Comparison of ENCODE assay signal across 8 cellular contexts in the genomic region with DNA sequence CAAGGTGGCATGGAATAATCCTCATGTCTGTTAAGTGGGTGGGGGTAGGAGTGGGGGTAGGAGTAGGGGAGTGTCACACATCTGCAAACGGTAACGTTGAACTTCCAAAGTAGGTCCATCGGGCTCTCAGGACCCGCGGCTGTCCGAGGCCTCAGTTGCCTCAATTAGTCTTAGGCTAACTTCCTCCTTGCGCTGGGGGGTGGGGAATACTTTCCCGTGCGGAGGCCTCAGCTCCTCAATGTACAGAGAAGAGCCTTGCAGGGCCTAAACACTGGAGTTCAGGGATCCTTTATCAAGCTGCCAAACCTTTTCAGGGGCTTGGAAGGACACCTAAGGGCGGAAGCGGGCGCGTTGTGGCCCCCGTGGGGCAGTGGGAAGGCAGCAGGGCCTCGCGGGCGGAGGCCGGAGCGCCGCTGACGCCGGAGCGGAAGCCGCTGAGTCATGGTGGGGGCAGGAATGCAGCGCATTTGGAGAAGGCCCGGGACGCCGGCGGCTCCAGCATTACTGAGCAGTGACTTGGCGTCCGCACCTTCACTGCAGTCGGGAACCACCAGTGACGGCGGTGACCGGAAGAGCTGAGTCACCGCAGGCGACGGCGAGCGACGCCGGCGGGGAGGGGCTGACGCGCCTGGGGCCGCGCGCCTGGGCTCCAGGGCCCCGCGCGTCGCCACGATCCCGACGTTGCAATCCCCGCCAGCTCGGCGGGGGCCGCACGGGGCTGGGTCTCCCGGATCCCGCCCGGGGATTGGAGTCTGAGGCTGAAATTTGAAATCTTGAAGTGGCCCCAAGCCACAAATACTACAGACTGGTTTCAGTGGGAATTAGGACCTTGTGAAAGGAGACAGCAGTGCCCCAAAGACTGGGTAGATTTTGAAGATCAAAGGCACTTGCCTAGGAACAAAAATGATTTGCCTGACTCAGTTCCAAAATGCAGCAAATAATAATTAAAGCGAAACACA. TPM values are rescaled to one million over a fixed set of nuclear protein-coding genes. Genes with fewer than 3 reads are reported as not detected.
DNase-seq lines count a peak whose midpoint lies in the region; ATAC-seq and TF ChIP-seq lines count a peak whose summit lies in the region.

No MANE protein-coding gene starts in this region.

- DNase-seq in DMS153 (lab: John Stamatoyannopoulos, UW) (peak; percentile 90), IMR-90 (peak; percentile 98), OCI-LY7 (ENCODE audit: low spot score) (peak; percentile 75), activated T-cell treated with anti-CD3 and anti-CD28 coated beads for 24 hours (ENCODE audit: low read depth) (peak; percentile 76), epithelial cell of prostate (ENCODE audit: low read depth, low spot score) (peak; percentile 94), mucosa of descending colon (peak; percentile 94 to 97 (median 94))
- DNase-seq in stimulated activated CD8-positive, alpha-beta memory T cell treated with anti-CD3 and anti-CD28 coated beads, Interleukin-2, amount 100 ng/mL, for 48 hours (ENCODE audit: low read depth in 2 of 2), result peak; percentile 78 to 82

- POLR2A ChIA-PET in IMR-90 (lab: Charles Lee; ENCODE audit: unreplicated experiment) (interaction anchor here (0.6 to 1.0 kb wide), 3 partner anchors 10 to 101 kb away, joined by 3 to 8 read pairs (median 5); no protein-coding TSS in a partner anchor), OCI-LY7 (lab: Charles Lee) (interaction anchor here (0.5 to 1.7 kb wide), 14 partner anchors 10 to 405 kb away, joined by 3 to 6 read pairs (median 4); no protein-coding TSS in a partner anchor)

- peaks cover 5 to 20% of the 10 kb centered on the region in 2 experiments; a peak in 1 of 4 replicates for H3K79me1 ChIP-seq in IMR-90 (ENCODE audit: low read depth in 1 of 2, low read length in 2 of 2)

- H4K8ac ChIP-seq in IMR-90 (ENCODE audit: low read depth in 2 of 2, low read length in 2 of 2), result peak overlapping the region; percentile 98 to 100

- peak overlapping the region; percentile 100 for H3K4ac ChIP-seq in IMR-90 (ENCODE audit: low read depth, low read length)

- BruUV-seq in IMR-90 (replicated peaks; lab: Mats Ljungman, UMichigan) (TSS peak; percentile 98), OCI-LY7 (replicated peaks; lab: Mats Ljungman, UMichigan) (TSS peak; percentile 94)

- H4K5ac ChIP-seq in IMR-90 (ENCODE audit: low read depth, low read length), result peak overlapping the region; percentile 99

- H3K4me3 ChIP-seq in IMR-90 (ENCODE audit: insufficient read depth, low read depth, low read length), result peak overlapping the region; percentile 38
- H3K4me3 ChIP-seq in OCI-LY7 (ENCODE audit: low read depth, low read length, poor library complexity, severe bottlenecking), result peak overlapping the region; percentile 65
- peak overlapping the region; percentile 11 for H3K4me3 ChIP-seq in mucosa of descending colon

- no peaks in the 10 kb centered on the region for H4K20me1 ChIP-seq in IMR-90 (ENCODE audit: insufficient read depth, low read length)
- H4K20me1 ChIP-seq in OCI-LY7 (ENCODE audit: insufficient read depth, low read length), result no peaks in the 10 kb centered on the region

- peak overlapping the region; percentile 96 for H2AK9ac ChIP-seq in IMR-90 (replicated peaks; ENCODE audit: low read depth, low read length, poor library complexity)

- intact Hi-C loops in IMR-90 (cut with micrococcal nuclease), result loop anchor here (1.0 kb wide), 1 partner anchor 50 kb away; a partner anchor contains a TSS
- intact Hi-C loops in OCI-LY7 (cut with micrococcal nuclease; ENCODE audit: unreplicated experiment), result loop anchor here (1.0 kb wide), 1 partner anchor 20 kb away; a partner anchor contains a TSS
- intact Hi-C loops in mucosa of descending colon (cut with DNase I, micrococcal nuclease), result no loop called here

- H2AFZ ChIP-seq in IMR-90 (replicated peaks; ENCODE audit: low read length, poor library complexity) (peak overlapping the region; percentile 97), OCI-LY7 (ENCODE audit: low read length) (peak overlapping the region; percentile 83)

- TF ChIP-seq CTCF in IMR-90 (conservative IDR thresholded peaks at IDR 0.05; ENCODE audit: low read depth, low read length), result 0 out of 2 replicates have a peak, but pooled peaks have one; percentile 22
- TF ChIP-seq CTCF in OCI-LY7 (conservative IDR thresholded peaks at IDR 0.05; ENCODE audit: low read length), result no peak
- TF ChIP-seq CTCF in mucosa of descending colon (IDR thresholded peaks at IDR 0.05), result no peak

- CTCF ChIA-PET in IMR-90 (lab: Yijun Ruan, JAX), result no interaction called here
- CTCF ChIA-PET in OCI-LY7 (lab: Charles Lee; ENCODE audit: unreplicated experiment), result no interaction called here

- H2BK120ac ChIP-seq in IMR-90 (ENCODE audit: low read depth, low read length), result peak overlapping the region; percentile 99

- TF ChIP-seq POLR2A in IMR-90 (IDR thresholded peaks at IDR 0.05; ENCODE audit: low read depth, low read length), result peak; percentile 72

- H3K23ac ChIP-seq in IMR-90 (ENCODE audit: low read depth, low read length), result peak overlapping the region; percentile 99

- H2BK5ac ChIP-seq in IMR-90 (ENCODE audit: low read depth, low read length, poor library complexity, severe bottlenecking), result peak overlapping the region; percentile 95

- H3K79me2 ChIP-seq in OCI-LY7 (ENCODE audit: insufficient read depth, low read depth, low read length), result no peaks in the 10 kb centered on the region

- ATAC-seq in GM21576 (IDR thresholded peaks at IDR 0.05; ENCODE audit: unreplicated experiment) (peak; percentile 90), IMR-90 (ENCODE audit: low read depth) (peak; percentile 96), mucosa of descending colon (peak; percentile 99)

- peak overlapping the region; percentile 98 for H3K56ac ChIP-seq in IMR-90 (ENCODE audit: extremely low read depth, insufficient read depth, low read length)

- H3K9me2 ChIP-seq in OCI-LY7 (ENCODE audit: insufficient read depth, low read length), result no peaks in the 10 kb centered on the region

- peaks cover 13% of the 10 kb centered on the region; the same call in 1 of the 2 replicates for H3K9me1 ChIP-seq in IMR-90 (ENCODE audit: insufficient read depth, low read length)

- H3K9me3 ChIP-seq in IMR-90 (ENCODE audit: control insufficient read depth, insufficient read depth, low read length) (no peaks in the 10 kb centered on the region), OCI-LY7 (ENCODE audit: low read length) (no peaks in the 10 kb centered on the region), mucosa of descending colon (no peaks in the 10 kb centered on the region)

- H3K27me3 ChIP-seq in IMR-90 (ENCODE audit: control insufficient read depth, insufficient read depth, low read length), result no peaks in the 10 kb centered on the region

- TF ChIP-seq RAD21 in IMR-90 (IDR thresholded peaks at IDR 0.05; ENCODE audit: low read length), result peak; percentile 28; the same call in 1 of the 2 replicates

- H3K4me2 ChIP-seq in IMR-90 (ENCODE audit: low read depth, low read length) (peak overlapping the region; percentile 77), OCI-LY7 (ENCODE audit: low read length) (peak overlapping the region; percentile 59)

- in situ Hi-C loops in IMR-90 (cut with MboI; ENCODE audit: low sequenced_read_pairs), result no loop called here

- H2AK5ac ChIP-seq in IMR-90 (ENCODE audit: low read depth, low read length), result peak overlapping the region; percentile 100

- H2BK20ac ChIP-seq in IMR-90 (ENCODE audit: low read depth, low read length), result peak overlapping the region; percentile 99

- H3K18ac ChIP-seq in IMR-90 (ENCODE audit: low read depth, low read length), result peak overlapping the region; percentile 98

- H2BK15ac ChIP-seq in IMR-90 (ENCODE audit: low read depth, low read length), result peak overlapping the region; percentile 100

- H3K9ac ChIP-seq in IMR-90 (ENCODE audit: low read depth, low read length), result peak overlapping the region; percentile 76

- WGBS in IMR-90 (ENCODE audit: extremely low coverage in 2 of 2, insufficient read length in 1 of 2), 2 experiments, result 2% methylated on average over 36 of the region's 64 CpGs; no CpG with 5 or more reads in 1 of the 2 experiments

- H3K36me3 ChIP-seq in IMR-90 (ENCODE audit: control insufficient read depth, insufficient read depth, low read length) (no peaks in the 10 kb centered on the region), OCI-LY7 (ENCODE audit: insufficient read depth, low read length) (no peaks in the 10 kb centered on the region), mucosa of descending colon (ENCODE audit: low read depth) (no peaks in the 10 kb centered on the region)

- peak overlapping the region; percentile 99 for H4K91ac ChIP-seq in IMR-90 (ENCODE audit: insufficient read depth, low read depth, low read length)

- H3K4me1 ChIP-seq in IMR-90 (ENCODE audit: control insufficient read depth, insufficient read depth, low read length) (peaks cover 18% of the 10 kb centered on the region), OCI-LY7 (ENCODE audit: insufficient read depth, low read length, poor library complexity, severe bottlenecking) (peaks cover 5% of the 10 kb centered on the region), mucosa of descending colon (ENCODE audit: low read depth) (peaks cover 4% of the 10 kb centered on the region)

- peak overlapping the region; percentile 99 for H3K14ac ChIP-seq in IMR-90 (replicated peaks; ENCODE audit: low read depth, low read length)

- dilution Hi-C loops in IMR-90 (cut with HindIII; ENCODE audit: low sequenced_read_pairs, unreplicated experiment), result no loop called here

- peak overlapping the region; percentile 94 for H3K27ac ChIP-seq in IMR-90 (ENCODE audit: insufficient read depth, low read length)
- peak overlapping the region; percentile 31 for H3K27ac ChIP-seq in OCI-LY7 (ENCODE audit: low read depth, low read length, poor library complexity, severe bottlenecking)
- H3K27ac ChIP-seq in epithelial cell of prostate, result peak overlapping the region; percentile 100

TF ChIP-seq in IMR-90, 13 proteins besides CTCF, POLR2A, EP300 and RAD21 (continues in another document):
- TF ChIP-seq BHLHE40 (IDR thresholded peaks at IDR 0.05; ENCODE audit: low read depth, low read length) (peak; percentile 73), MXI1 (IDR thresholded peaks at IDR 0.05; ENCODE audit: borderline replicate concordance, low read depth, low read length) (no peak; the same call in 1 of the 2 replicates), MAFK (IDR thresholded peaks at IDR 0.05; ENCODE audit: low read depth, low read length) (peak; percentile 74)

RNA-seq across cellular contexts. Expression of a gene that starts 20.2 kb away (rescaled TPM):
- 110 and 124 TPM in 2 replicates for total RNA-seq in IMR-90 (2012; rRNA removed)
- 32.5 and 40.6 TPM in 2 replicates for polyA plus RNA-seq in IMR-90 (2012; rRNA removed)
- polyA plus RNA-seq in IMR-90 (2012; cell fraction: cytosol; rRNA removed), result 7.0 and 9.1 TPM in 2 replicates
- 5.9 and 24.0 TPM in 2 replicates for polyA plus RNA-seq in IMR-90 (2012; cell fraction: nucleus; rRNA removed; ENCODE audit: low replicate concordance)
- 88.3 and 120 TPM in 2 replicates for total RNA-seq in OCI-LY7 (2014; rRNA removed; shearing (Covaris generic))
- total RNA-seq in OCI-LY7 (2022), result 150 and 160 TPM in 2 replicates
- 100 to 1,000 TPM in 1 of 3 donors, 10 to 100 TPM in 2; 68.8 to 141 (median 69.9) TPM for total RNA-seq in mucosa of descending colon

RNA-seq across cellular contexts. Expression of a gene that starts 49.8 kb away (rescaled TPM):
- 20.8 and 36.7 TPM in 2 replicates for total RNA-seq in IMR-90 (2012; rRNA removed)
- polyA plus RNA-seq in IMR-90 (2012; rRNA removed), result 20.8 and 21.5 TPM in 2 replicates
- 5.3 and 16.1 TPM in 2 replicates for polyA plus RNA-seq in IMR-90 (2012; cell fraction: cytosol; rRNA removed)
- polyA plus RNA-seq in IMR-90 (2012; cell fraction: nucleus; rRNA removed; ENCODE audit: low replicate concordance), result 23.5 and 44.3 TPM in 2 replicates
- 46.9 and 53.9 TPM in 2 replicates for total RNA-seq in OCI-LY7 (2014; rRNA removed; shearing (Covaris generic))
- total RNA-seq in OCI-LY7 (2022), result 44.3 and 44.7 TPM in 2 replicates
- total RNA-seq in mucosa of descending colon, result 10 to 100 TPM; 33.2 to 57.9 (median 54.0) TPM

Comparison
In these comparisons a context has a peak if more than half of its experiments do, and no peak if none do; other contexts are left out.
1. Peak in every context shown above with its lines: DNase-seq, ATAC-seq, H3K4me3 ChIP-seq and H3K27ac ChIP-seq.
2. H3K27ac ChIP-seq: peak in every context shown above with its lines; median percentile 100 in epithelial cell of prostate; 94 in IMR-90; 31 in OCI-LY7.
3. H3K4me3 ChIP-seq: peak in every context shown above with its lines; median percentile 65 in OCI-LY7; 38 in IMR-90; 11 in mucosa of descending colon.
4. intact Hi-C loops: an anchor here in IMR-90 (1.0 kb wide) and OCI-LY7 (1.0 kb wide); none called in mucosa of descending colon.